In genomic region chr9:85173967-85174366, GRCh38 we compare ENCODE assay signal across 29 cellular contexts.
"Had no signal": no experiment of that assay in that cellular context is flagged by ENCODE, and none has a peak within 500 bp of the region (broad histone marks: within the 10 kb centered on the region; RNA-seq: fewer than 3 reads in every experiment).

No MANE protein-coding gene starts in this region.

- H3K27ac ChIP-seq: brain microvascular endothelial cell, esophagus muscularis mucosa, foreskin keratinocyte had no signal

- ATAC-seq: activated CD4-positive, alpha-beta T cell treated with anti-CD3 and anti-CD28 coated beads for 36 hours; activated CD8-positive, alpha-beta memory T cell treated with anti-CD3 and anti-CD28 coated beads, Interleukin-2, amount 10 ng/mL, durations not matched to agents 7 days and 5 days; activated CD8-positive, alpha-beta T cell treated with anti-CD3 and anti-CD28 coated beads, Interleukin-2, amount 10 ng/mL, durations not matched to agents 7 days and 5 days; activated naive CD4-positive, alpha-beta T cell treated with anti-CD3 and anti-CD28 coated beads, Interleukin-2, amount 50 U/mL, for 72 hours; activated T-cell treated with anti-CD3 and anti-CD28 coated beads, Interleukin-2, amount 50 U/mL, for 72 hours; effector memory CD8-positive, alpha-beta T cell; foreskin keratinocyte had no signal

- H3K4me3 ChIP-seq: esophagus muscularis mucosa had no signal

- H3K4me1 ChIP-seq: esophagus muscularis mucosa had no signal

- DNase-seq: activated CD4-positive, alpha-beta memory T cell treated with anti-CD3 and anti-CD28 coated beads for 36 hours; activated CD4-positive, alpha-beta T cell treated with anti-CD3 and anti-CD28 coated beads for 36 hours; activated CD4-positive, alpha-beta T cell treated with anti-CD3 and anti-CD28 coated beads, Interleukin-2, amount 10 ng/mL, durations not matched to agents 24 days and 14 days; activated CD4-positive, CD25-positive, alpha-beta regulatory T cell; activated CD4-positive, CD25-positive, alpha-beta regulatory T cell treated with anti-CD3 and anti-CD28 coated beads, Interleukin-2, amount 50 U/mL, for 72 hours; activated CD8-positive, alpha-beta memory T cell treated with anti-CD3 and anti-CD28 coated beads, Interleukin-2, amount 10 ng/mL, durations not matched to agents 7 days and 5 days; activated CD8-positive, alpha-beta memory T cell treated with anti-CD3 and anti-CD28 coated beads, Interleukin-2, amount 50 U/mL, for 4 hours; activated CD8-positive, alpha-beta T cell treated with anti-CD3 and anti-CD28 coated beads, Interleukin-2, amount 10 ng/mL, durations not matched to agents 7 days and 5 days; activated gamma-delta T cell; activated naive CD4-positive, alpha-beta T cell; activated naive CD4-positive, alpha-beta T cell treated with anti-CD3 and anti-CD28 coated beads, Interleukin-2, amount 10 ng/mL, durations not matched to agents 7 days and 5 days; activated naive CD8-positive, alpha-beta T cell treated with anti-CD3 and anti-CD28 coated beads, Interleukin-2, amount 10 ng/mL, durations not matched to agents 7 days and 5 days; activated T-cell treated with anti-CD3 and anti-CD28 coated beads, Interleukin-2, amount 50 U/mL, for 24 hours; activated T-cell treated with anti-CD3 and anti-CD28 coated beads, Interleukin-2, amount 50 U/mL, for 72 hours; brain microvascular endothelial cell; cortex of kidney; dermis blood vessel endothelial cell; effector CD4-positive, alpha-beta T cell; effector memory CD8-positive, alpha-beta T cell; erythroblast; foreskin keratinocyte; head of caudate nucleus; hippocampal formation; T-helper 2 cell had no signal

- H3K36me3 ChIP-seq: brain microvascular endothelial cell, esophagus muscularis mucosa had no signal

- H3K27me3 ChIP-seq: brain microvascular endothelial cell, foreskin keratinocyte had no signal

- FAIRE-seq: astrocyte, bronchial epithelial cell, colon had no signal
